ENCODE assay signal across 32 cellular contexts in the genomic region with DNA sequence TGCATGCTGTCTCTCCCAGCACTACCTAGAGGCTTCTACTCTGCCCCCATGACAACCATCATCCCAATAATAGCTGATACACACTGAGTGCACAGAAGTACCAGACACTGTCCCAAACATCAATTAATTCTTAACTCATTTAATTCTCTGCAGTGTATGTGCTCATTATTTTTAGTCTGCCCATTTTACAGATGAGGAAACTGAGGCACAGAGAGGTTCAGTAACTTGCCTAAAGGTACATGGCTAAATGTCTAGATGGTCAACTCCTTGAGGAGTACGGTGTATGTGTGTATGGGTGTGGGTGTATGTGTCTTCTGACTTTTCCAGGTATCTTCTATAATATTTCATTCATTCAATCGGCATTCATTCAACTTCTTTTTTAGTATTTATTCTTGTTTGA.
"Had no signal": no experiment of that assay in that cellular context is flagged by ENCODE, and none has a peak within 500 bp of the region (broad histone marks: within the 10 kb centered on the region; RNA-seq: fewer than 3 reads in every experiment).

No MANE protein-coding gene starts in this region.

- H3K4me1 ChIP-seq: adrenal gland, breast epithelium, gastroesophageal sphincter, heart right ventricle had no signal

- H3K4me3 ChIP-seq: adrenal gland, body of pancreas, breast epithelium, cardiac muscle cell, coronary artery, esophagus squamous epithelium, gastroesophageal sphincter, heart right ventricle had no signal

- H3K9me3 ChIP-seq: adrenal gland, body of pancreas, esophagus squamous epithelium, heart right ventricle had no signal

- H3K27me3 ChIP-seq: adrenal gland, body of pancreas, breast epithelium, cardiac muscle cell, esophagus squamous epithelium had no signal

- ATAC-seq: activated CD4-positive, alpha-beta T cell treated with anti-CD3 and anti-CD28 coated beads for 36 hours; activated CD8-positive, alpha-beta memory T cell treated with anti-CD3 and anti-CD28 coated beads, Interleukin-2, amount 10 ng/mL, durations not matched to agents 7 days and 5 days; activated CD8-positive, alpha-beta T cell treated with anti-CD3 and anti-CD28 coated beads, Interleukin-2, amount 10 ng/mL, durations not matched to agents 7 days and 5 days; activated naive CD8-positive, alpha-beta T cell treated with anti-CD3 and anti-CD28 coated beads, Interleukin-2, amount 50 U/mL, for 24 hours; body of pancreas; effector memory CD8-positive, alpha-beta T cell; gastroesophageal sphincter; heart right ventricle; T-cell had no signal

- DNase-seq: activated CD4-positive, alpha-beta memory T cell treated with anti-CD3 and anti-CD28 coated beads for 36 hours; activated CD4-positive, alpha-beta T cell treated with anti-CD3 and anti-CD28 coated beads for 36 hours; activated CD4-positive, alpha-beta T cell treated with anti-CD3 and anti-CD28 coated beads, Interleukin-2, amount 10 ng/mL, durations not matched to agents 24 days and 14 days; activated CD4-positive, CD25-positive, alpha-beta regulatory T cell; activated CD4-positive, CD25-positive, alpha-beta regulatory T cell treated with anti-CD3 and anti-CD28 coated beads, Interleukin-2, amount 50 U/mL, for 72 hours; activated CD8-positive, alpha-beta memory T cell treated with anti-CD3 and anti-CD28 coated beads, Interleukin-2, amount 10 ng/mL, durations not matched to agents 7 days and 5 days; activated CD8-positive, alpha-beta memory T cell treated with anti-CD3 and anti-CD28 coated beads, Interleukin-2, amount 50 U/mL, for 4 hours; activated CD8-positive, alpha-beta T cell treated with anti-CD3 and anti-CD28 coated beads, Interleukin-2, amount 10 ng/mL, durations not matched to agents 7 days and 5 days; activated effector memory CD4-positive, alpha-beta T cell treated with anti-CD3 and anti-CD28 coated beads, Interleukin-2, amount 50 U/mL, for 16 hours; activated naive CD4-positive, alpha-beta T cell treated with anti-CD3 and anti-CD28 coated beads for 36 hours; activated naive CD8-positive, alpha-beta T cell treated with anti-CD3 and anti-CD28 coated beads for 36 hours; activated naive CD8-positive, alpha-beta T cell treated with anti-CD3 and anti-CD28 coated beads, Interleukin-2, amount 50 U/mL, for 24 hours; activated T-cell treated with anti-CD3 and anti-CD28 coated beads, Interleukin-2, amount 50 U/mL, for 1 hour; activated T-cell treated with anti-CD3 and anti-CD28 coated beads, Interleukin-2, amount 50 U/mL, for 48 hours; adrenal gland; aorta; central memory CD4-positive, alpha-beta T cell; cerebellar nuclear complex; dermis blood vessel endothelial cell; effector CD4-positive, alpha-beta T cell; effector memory CD8-positive, alpha-beta T cell; erythroblast; esophagus squamous epithelium; foreskin melanocyte; heart right ventricle; T-cell; T-helper 9 cell had no signal

- H3K36me3 ChIP-seq: adrenal gland, breast epithelium, cardiac muscle cell, esophagus squamous epithelium, gastroesophageal sphincter, heart right ventricle had no signal

- H3K27ac ChIP-seq: adrenal gland, body of pancreas, breast epithelium, cardiac muscle cell, coronary artery, esophagus squamous epithelium, gastroesophageal sphincter, heart right ventricle had no signal
